8 cellular contexts compared by ENCODE assay signal in the genomic region with DNA sequence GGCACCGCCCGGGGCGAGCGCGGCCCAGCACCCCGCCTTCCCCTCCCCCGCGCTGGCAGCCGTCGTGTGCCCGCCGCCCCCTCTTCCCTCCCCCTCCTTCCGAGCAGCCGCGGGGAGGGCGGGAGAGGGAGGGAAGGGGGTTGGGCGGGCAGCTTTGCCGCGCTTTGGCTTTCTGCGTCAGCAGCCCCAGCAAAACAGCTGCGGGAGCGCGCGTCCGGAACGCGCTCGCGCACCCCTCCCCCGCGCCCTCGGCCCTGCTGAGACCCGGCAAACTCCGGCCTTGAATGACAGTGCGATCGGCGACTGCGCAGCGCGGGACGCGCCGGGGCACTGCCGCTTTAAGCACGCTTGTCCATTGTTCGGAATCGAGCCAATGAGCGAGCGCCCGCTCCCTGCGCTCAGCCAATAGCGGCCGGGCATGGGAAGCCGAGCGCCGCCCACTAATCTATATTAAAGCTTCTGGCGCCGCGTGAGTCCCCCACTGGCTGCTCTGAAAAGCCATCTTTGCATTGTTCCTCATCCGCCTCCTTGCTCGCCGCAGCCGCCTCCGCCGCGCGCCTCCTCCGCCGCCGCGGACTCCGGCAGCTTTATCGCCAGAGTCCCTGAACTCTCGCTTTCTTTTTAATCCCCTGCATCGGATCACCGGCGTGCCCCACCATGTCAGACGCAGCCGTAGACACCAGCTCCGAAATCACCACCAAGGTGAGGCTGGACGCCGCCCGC. TPM values are rescaled to one million over a fixed set of nuclear protein-coding genes. Genes with fewer than 3 reads are reported as not detected.
DNase-seq lines count a peak whose midpoint lies in the region; ATAC-seq, FAIRE-seq and TF ChIP-seq lines count a peak whose summit lies in the region.

A gene with protein sequence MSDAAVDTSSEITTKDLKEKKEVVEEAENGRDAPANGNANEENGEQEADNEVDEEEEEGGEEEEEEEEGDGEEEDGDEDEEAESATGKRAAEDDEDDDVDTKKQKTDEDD (plus strand): TSS at position 476 of the 723 bp plus-strand sequence. CDS start 182 bp downstream, at position 658.

- WGBS in pancreas, 2 donors, result 0 to 1% methylated on average over 56 to 81 of the region's 83 CpGs

- H3K9me3 ChIP-seq in pancreas, result no peaks in the 10 kb centered on the region
- H3K9me3 ChIP-seq in tibial artery, result no peaks in the 10 kb centered on the region

- FAIRE-seq in pancreas (lab: Jason Lieb, UNC), result no peak

- ATAC-seq in HG02759 (IDR thresholded peaks at IDR 0.05; ENCODE audit: unreplicated experiment), result peak; percentile 64
- ATAC-seq in Right ventricle myocardium inferior, result peak; percentile 83
- peak; percentile 56 to 71 (median 64) for ATAC-seq in pancreas

- H3K27me3 ChIP-seq in pancreas, result no peaks in the 10 kb centered on the region
- no peaks in the 10 kb centered on the region for H3K27me3 ChIP-seq in tibial artery

- H3K4me3 ChIP-seq in GM12864 (ENCODE audit: low read depth, low read length) (peak within 1 kb of the TSS; percentile 93), pancreas (peak within 1 kb of the TSS; percentile 88 to 100 (median 96)), tibial artery (peak within 1 kb of the TSS; percentile 80 to 99)

- TF ChIP-seq CTCF in GM12864 (IDR thresholded peaks at IDR 0.05; ENCODE audit: low read depth, low read length, missing control alignments), result no peak
- no peak for TF ChIP-seq CTCF in pancreas (IDR thresholded peaks at IDR 0.05)
- no peak for TF ChIP-seq CTCF in tibial artery (IDR thresholded peaks at IDR 0.05)

- peak; percentile 99 for DNase-seq in GM12864 (ENCODE audit: low read depth)
- peak; percentile 96 to 99 (median 99) for DNase-seq in NCI-H1417 (lab: John Stamatoyannopoulos, UW)
- peak; percentile 94 to 96 for DNase-seq in SW 1271 (lab: John Stamatoyannopoulos, UW)
- peak; percentile 99 for DNase-seq in activated naive CD8-positive, alpha-beta T cell treated with anti-CD3 and anti-CD28 coated beads, Interleukin-2, amount 50 U/mL, for 16 hours (ENCODE audit: low read depth, low spot score)
- peak; percentile 99 for DNase-seq in Right ventricle myocardium inferior (ENCODE audit: missing footprints)
- peak; percentile 98 to 100 (median 100) for DNase-seq in pancreas
- peak; percentile 99 to 100 for DNase-seq in tibial artery

- intact Hi-C loops in Right ventricle myocardium inferior (cut with DNase I), result loop anchor here (10.0 kb wide), 1 partner anchor 243 kb away; a partner anchor contains a TSS
- intact Hi-C loops in pancreas (cut with DNase I), result no loop called here
- intact Hi-C loops in tibial artery (cut with DNase I; ENCODE audit: low total_unique reads), result loop anchor here (2.0 kb wide), 1 partner anchor 95 kb away; no protein-coding TSS in a partner anchor

- H3K27ac ChIP-seq in pancreas, result peak within 1 kb of the TSS; percentile 99 to 100 (median 100)
- H3K27ac ChIP-seq in tibial artery, result peak within 1 kb of the TSS; percentile 99

- H3K36me3 ChIP-seq in pancreas (peaks cover 6 to 13% (median 10%) of the 10 kb centered on the region in 3 donors), tibial artery (peaks cover 13 to 18% (median 16%) of the 10 kb centered on the region in 3 donors)

- H3K4me1 ChIP-seq in pancreas, result peaks cover 10 to 20% (median 14%) of the 10 kb centered on the region in 3 donors
- peaks cover 0 to 38% (median 29%) of the 10 kb centered on the region in 4 donors for H3K4me1 ChIP-seq in tibial artery

RNA-seq across cellular contexts. Expression of the gene that starts here (rescaled TPM):
- total RNA-seq in Right ventricle myocardium inferior (264 TPM), pancreas (100 to 1,000 TPM; 319 to 600 (median 503) TPM)
- 100 to 1,000 TPM; 627 to 751 TPM for polyA plus RNA-seq in pancreas

Comparison
In these comparisons a context has a peak if more than half of its experiments do, and no peak if none do; other contexts are left out.
1. Peak in every context shown above with its lines: DNase-seq, ATAC-seq, H3K4me3 ChIP-seq and H3K27ac ChIP-seq.
2. intact Hi-C loops: an anchor here in Right ventricle myocardium inferior (10.0 kb wide) and tibial artery (2.0 kb wide); none called in pancreas.